Comparison of ENCODE assay signal across 8 cellular contexts in the genomic region with DNA sequence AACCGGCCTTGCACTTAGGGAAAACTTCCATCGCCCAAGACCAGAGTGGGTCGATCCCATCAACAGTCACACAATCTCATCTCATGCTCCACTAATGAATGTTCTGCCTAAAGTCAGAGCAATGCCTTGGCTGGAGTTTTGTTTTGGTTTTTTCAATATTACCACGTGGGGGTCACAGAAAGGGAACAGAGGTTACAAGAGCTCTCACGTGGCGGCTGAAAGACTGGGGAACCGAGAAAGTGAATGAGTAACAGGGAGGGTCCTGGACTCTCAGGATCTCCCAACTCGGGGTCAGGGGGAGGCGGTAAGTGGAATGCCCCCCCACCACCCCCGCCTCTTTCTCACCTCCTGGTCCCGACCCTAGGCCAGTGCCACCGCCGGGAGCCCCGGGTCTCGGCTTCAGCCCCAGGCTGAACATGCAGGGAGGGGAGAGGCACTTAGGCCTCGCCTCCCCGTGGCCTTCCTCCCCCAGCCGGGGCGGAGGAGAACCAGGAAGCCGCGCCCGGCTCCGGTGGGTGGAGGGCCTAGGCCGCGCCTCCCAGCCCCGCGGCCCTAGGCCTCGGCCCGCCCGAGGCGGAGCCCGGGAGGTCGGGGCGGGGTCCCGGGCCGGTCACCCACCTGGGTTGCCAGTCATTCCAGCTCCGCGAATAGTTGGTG.
A peak's percentile ranks its signal among the peaks of the same experiment; 100 is the strongest.
DNase-seq lines count a peak whose midpoint lies in the region; ATAC-seq and TF ChIP-seq lines count a peak whose summit lies in the region.
"Not testable (repeated sequence)": the region's sequence is repeated elsewhere in the genome, so short reads cannot be mapped to it uniquely, and the experiment has no call there.

No MANE protein-coding gene starts in this region.

- in situ Hi-C loops in astrocyte of the cerebellum (cut with HindIII; ENCODE audit: low sequenced_read_pairs) = not testable (repeated sequence)

- not testable (repeated sequence) for TF ChIP-seq CTCF in astrocyte of the cerebellum (IDR thresholded peaks at IDR 0.05; ENCODE audit: low read depth, low read length, missing control alignments); right atrium auricular region (IDR thresholded peaks at IDR 0.05); osteoblast (IDR thresholded peaks at IDR 0.05; ENCODE audit: extremely low read depth, low read depth, low read length); upper lobe of left lung (IDR thresholded peaks at IDR 0.05)

- H4K20me1 ChIP-seq in osteoblast (ENCODE audit: insufficient read depth, low read length) = not testable (repeated sequence)

- H3K9me3 ChIP-seq in right atrium auricular region; osteoblast (ENCODE audit: low read depth, low read length); upper lobe of left lung: not testable (repeated sequence)

- H3K36me3 ChIP-seq in right atrium auricular region; osteoblast (ENCODE audit: insufficient read depth, low read length); upper lobe of left lung: not testable (repeated sequence)

- H3K4me2 ChIP-seq in osteoblast (ENCODE audit: insufficient read depth, low read length) = not testable (repeated sequence)

- H3K4me1 ChIP-seq in right atrium auricular region; osteoblast (ENCODE audit: insufficient read depth, low read length); upper lobe of left lung: not testable (repeated sequence)

- ATAC-seq in GM18502 (IDR thresholded peaks at IDR 0.05; ENCODE audit: poor library complexity, unreplicated experiment) (peak; percentile 58), HG02623 (IDR thresholded peaks at IDR 0.05; ENCODE audit: unreplicated experiment) (peak; percentile 37), upper lobe of left lung (ENCODE audit: low FRiP score in 2 of 2) (peak; percentile 92 to 94)

- not testable (repeated sequence) for H2AFZ ChIP-seq in osteoblast (ENCODE audit: low read length)

- peak; percentile 42 for DNase-seq in LHCN-M2 (ENCODE audit: low read depth)
- peak in 4 of 5 experiments; percentile 21 to 89 (median 49) for DNase-seq in T-helper 2 cell
- DNase-seq in astrocyte of the cerebellum (ENCODE audit: low read depth); right atrium auricular region (ENCODE audit: low spot score); osteoblast (ENCODE audit: insufficient read length, low spot score, missing footprints): not testable (repeated sequence)
- peak; percentile 51 to 92 for DNase-seq in upper lobe of left lung

- 0% methylated on average over 8 of the region's 38 CpGs; no CpG with 5 or more reads in 1 of the 2 donors for WGBS in upper lobe of left lung, 2 donors

- peak overlapping the region; percentile 58 for H3K4me3 ChIP-seq in astrocyte of the cerebellum (ENCODE audit: low read depth, low read length)
- peak overlapping the region; percentile 58 to 62 for H3K4me3 ChIP-seq in right atrium auricular region
- peak overlapping the region; percentile 77 for H3K4me3 ChIP-seq in osteoblast (ENCODE audit: insufficient read depth, low read length)
- H3K4me3 ChIP-seq in upper lobe of left lung = peak overlapping the region; percentile 60 to 77 (median 72)

- TF ChIP-seq EP300 in upper lobe of left lung (IDR thresholded peaks at IDR 0.05) = not testable (repeated sequence)

- H3K79me2 ChIP-seq in osteoblast (ENCODE audit: insufficient read depth, low read length) = peaks cover 36% of the 10 kb centered on the region

- H3K27me3 ChIP-seq in right atrium auricular region; osteoblast (ENCODE audit: insufficient read depth, low read length); upper lobe of left lung: not testable (repeated sequence)

- H3K27ac ChIP-seq in right atrium auricular region (peak overlapping the region; percentile 88), upper lobe of left lung (peak overlapping the region; percentile 93 to 98 (median 94))
- H3K27ac ChIP-seq in osteoblast (ENCODE audit: low read depth, low read length) = not testable (repeated sequence)

- not testable (repeated sequence) for TF ChIP-seq POLR2A in upper lobe of left lung (IDR thresholded peaks at IDR 0.05)

Comparison
In these comparisons a context has a peak if more than half of its experiments do, and no peak if none do; other contexts are left out.
1. ATAC-seq: peak in every context shown above with its lines; median percentile 93 in upper lobe of left lung; 58 in GM18502; 37 in HG02623.